23 cellular contexts compared by ENCODE assay signal in the genomic region with DNA sequence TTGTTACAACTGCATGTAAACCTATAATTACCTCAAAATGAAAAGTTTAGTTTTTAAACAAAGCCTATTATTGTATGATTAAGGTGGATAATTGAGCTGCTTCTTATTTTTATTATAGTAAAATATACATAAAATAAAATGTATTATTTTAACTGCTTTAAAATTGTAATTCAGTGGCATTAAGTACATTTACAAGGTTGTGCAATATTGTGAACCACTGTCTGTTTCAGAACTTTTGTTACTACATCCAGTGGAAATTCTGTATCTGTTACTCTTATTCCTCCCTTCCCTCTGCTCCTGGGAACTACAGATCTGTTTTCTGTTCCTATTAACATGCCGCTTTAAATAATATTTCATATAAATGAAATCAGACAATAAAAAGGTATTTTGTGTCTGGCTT.
"Had no signal": no experiment of that assay in that cellular context is flagged by ENCODE, and none has a peak within 500 bp of the region (broad histone marks: within the 10 kb centered on the region; RNA-seq: fewer than 3 reads in every experiment).

No MANE protein-coding gene starts in this region.

- ATAC-seq: heart left ventricle; left colon; left lung; lower lobe of right lung; naive thymus-derived CD8-positive, alpha-beta T cell; upper lobe of right lung had no signal

- H3K27ac ChIP-seq: left lung, lower lobe of right lung, ovary, right atrium auricular region, suprapubic skin, upper lobe of right lung had no signal

- H3K27me3 ChIP-seq: heart left ventricle, left lung, ovary, right atrium auricular region, suprapubic skin, tibial artery, upper lobe of right lung had no signal

- H3K27ac Mint-ChIP-seq: naive thymus-derived CD8-positive, alpha-beta T cell; progenitor cell of endocrine pancreas; stimulated activated naive CD8-positive, alpha-beta T cell treated with anti-CD3 and anti-CD28 coated beads, Interleukin-15, Interleukin-2, amounts not matched to agents 100 ng/mL and 50 ng/mL, for 24 hours had no signal

- H3K4me3 Mint-ChIP-seq: naive thymus-derived CD8-positive, alpha-beta T cell; stimulated activated naive CD8-positive, alpha-beta T cell treated with anti-CD3 and anti-CD28 coated beads, Interleukin-15, Interleukin-2, amounts not matched to agents 100 ng/mL and 50 ng/mL, for 24 hours had no signal

- H3K9me3 ChIP-seq: lower lobe of right lung, ovary, right atrium auricular region, suprapubic skin, tibial artery had no signal

- H3K36me3 ChIP-seq: left lung, lower lobe of right lung, ovary, right atrium auricular region, suprapubic skin, thoracic aorta, tibial artery, upper lobe of right lung had no signal

- H3K27me3 Mint-ChIP-seq: naive thymus-derived CD8-positive, alpha-beta T cell; progenitor cell of endocrine pancreas; stimulated activated naive CD8-positive, alpha-beta T cell treated with anti-CD3 and anti-CD28 coated beads, Interleukin-15, Interleukin-2, amounts not matched to agents 100 ng/mL and 50 ng/mL, for 24 hours had no signal

- DNase-seq: heart left ventricle; hypothalamus; immature natural killer cell; left colon; left lung; lower lobe of right lung; mammary epithelial cell; mesenchymal stem cell; naive thymus-derived CD8-positive, alpha-beta T cell; ovary; stimulated activated CD4-positive, alpha-beta T cell treated with anti-CD3 and anti-CD28 coated beads, Interleukin-12 subunit alpha, Interleukin-12 subunit beta, amount 100 ng/mL, for 4 hours; stimulated activated CD4-positive, alpha-beta T cell treated with anti-CD3 and anti-CD28 coated beads, Interleukin-15, amount 100 ng/mL, for 24 hours; stimulated activated CD4-positive, alpha-beta T cell treated with anti-CD3 and anti-CD28 coated beads, Interleukin-2, amount 100 ng/mL, for 24 hours; stimulated activated CD4-positive, alpha-beta T cell treated with anti-CD3 and anti-CD28 coated beads, Interleukin-4, amount 100 ng/mL, for 1 hour; stimulated activated naive CD4-positive, alpha-beta T cell; trophoblast cell; upper lobe of right lung had no signal

- H3K36me3 Mint-ChIP-seq: immature natural killer cell had no signal

- H3K4me1 ChIP-seq: suprapubic skin had no signal

- H3K4me3 ChIP-seq: heart left ventricle, left lung, lower lobe of right lung, ovary, right atrium auricular region, suprapubic skin, thoracic aorta, tibial artery, upper lobe of right lung had no signal
